Comparison of ENCODE assay signal across 2 cellular contexts in genomic region chr12:120457133-120457532, GRCh38.
TF ChIP-seq lines count a peak whose summit lies in the region.

No MANE protein-coding gene starts in this region.

TF ChIP-seq in IMR-90, 13 proteins besides CTCF, POLR2A, EP300 and RAD21:
- TF ChIP-seq RCOR1 (IDR thresholded peaks at IDR 0.05; ENCODE audit: insufficient replicate concordance, low read length) (no peak), FOS (IDR thresholded peaks at IDR 0.05; ENCODE audit: low read depth, low read length) (no peak), CHD1 (IDR thresholded peaks at IDR 0.05; ENCODE audit: low read depth, low read length) (no peak), MXI1 (IDR thresholded peaks at IDR 0.05; ENCODE audit: borderline replicate concordance, low read depth, low read length) (no peak), BHLHE40 (IDR thresholded peaks at IDR 0.05; ENCODE audit: low read depth, low read length) (no peak), MAFK (IDR thresholded peaks at IDR 0.05; ENCODE audit: low read depth, low read length) (no peak), RFX5 (IDR thresholded peaks at IDR 0.05; ENCODE audit: low read depth, low read length) (no peak), NFE2L2 (IDR thresholded peaks at IDR 0.05; ENCODE audit: low read depth, low read length) (no peak), SMC3 (IDR thresholded peaks at IDR 0.05; ENCODE audit: low read depth, low read length) (no peak), MAZ (IDR thresholded peaks at IDR 0.05; ENCODE audit: borderline replicate concordance, low read depth, low read length) (no peak)
- TF ChIP-seq, protein P1, sequence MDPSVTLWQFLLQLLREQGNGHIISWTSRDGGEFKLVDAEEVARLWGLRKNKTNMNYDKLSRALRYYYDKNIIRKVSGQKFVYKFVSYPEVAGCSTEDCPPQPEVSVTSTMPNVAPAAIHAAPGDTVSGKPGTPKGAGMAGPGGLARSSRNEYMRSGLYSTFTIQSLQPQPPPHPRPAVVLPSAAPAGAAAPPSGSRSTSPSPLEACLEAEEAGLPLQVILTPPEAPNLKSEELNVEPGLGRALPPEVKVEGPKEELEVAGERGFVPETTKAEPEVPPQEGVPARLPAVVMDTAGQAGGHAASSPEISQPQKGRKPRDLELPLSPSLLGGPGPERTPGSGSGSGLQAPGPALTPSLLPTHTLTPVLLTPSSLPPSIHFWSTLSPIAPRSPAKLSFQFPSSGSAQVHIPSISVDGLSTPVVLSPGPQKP (IDR thresholded peaks at IDR 0.05; ENCODE audit: borderline replicate concordance, low read depth, low read length): no peak
- TF ChIP-seq, protein P2, sequence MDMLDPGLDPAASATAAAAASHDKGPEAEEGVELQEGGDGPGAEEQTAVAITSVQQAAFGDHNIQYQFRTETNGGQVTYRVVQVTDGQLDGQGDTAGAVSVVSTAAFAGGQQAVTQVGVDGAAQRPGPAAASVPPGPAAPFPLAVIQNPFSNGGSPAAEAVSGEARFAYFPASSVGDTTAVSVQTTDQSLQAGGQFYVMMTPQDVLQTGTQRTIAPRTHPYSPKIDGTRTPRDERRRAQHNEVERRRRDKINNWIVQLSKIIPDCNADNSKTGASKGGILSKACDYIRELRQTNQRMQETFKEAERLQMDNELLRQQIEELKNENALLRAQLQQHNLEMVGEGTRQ (IDR thresholded peaks at IDR 0.05; ENCODE audit: low read depth, low read length): no peak

TF ChIP-seq in K562, 482 proteins besides CTCF, POLR2A, EP300 and RAD21:
- no peak for TF ChIP-seq SOX6 (IDR thresholded peaks at IDR 0.05)
- peak; percentile 29 for TF ChIP-seq POLR2B (IDR thresholded peaks at IDR 0.05; ENCODE audit: low read depth, partially characterized antibody)
- TF ChIP-seq ZKSCAN8 (CRISPR knock-in tag; IDR thresholded peaks at IDR 0.05): 0 out of 2 replicates have a peak, but pooled peaks have one; percentile 30
- TF ChIP-seq ZNF140 (CRISPR knock-in tag; IDR thresholded peaks at IDR 0.05): no peak
